In genomic region chr7:99822731-99823718, GRCh38 we compare ENCODE assay signal across 23 cellular contexts. TPM values are rescaled to one million over a fixed set of nuclear protein-coding genes. Genes with fewer than 3 reads are reported as not detected.
DNase-seq lines count a peak whose midpoint lies in the region; ATAC-seq, FAIRE-seq and TF ChIP-seq lines count a peak whose summit lies in the region.
"Had no signal": no experiment of that assay in that cellular context is flagged by ENCODE, and none has a peak within 500 bp of the region (broad histone marks: within the 10 kb centered on the region; RNA-seq: fewer than 3 reads in every experiment).

No MANE protein-coding gene starts in this region.

- H3K27me3 ChIP-seq in left ventricle myocardium inferior (ENCODE audit: low read depth) (no peaks in the 10 kb centered on the region), K562 (ENCODE audit: control insufficient read depth in 2 of 2, insufficient read depth in 2 of 2, low read length in 2 of 2) (no peaks in the 10 kb centered on the region), stomach (no peaks in the 10 kb centered on the region)
- H3K27me3 ChIP-seq: BLaER1 treated with 17β-estradiol and CSF1 and Interleukin-3, amounts not matched to agents 10 nM and 100 nM had no signal

- POLR2A ChIA-PET in K562 (lab: Yijun Ruan, JAX) = interaction anchor here (0.6 to 2.0 kb wide), 3 partner anchors 10 to 206 kb away, joined by 3 to 10 read pairs (median 3); partner anchors contain the start of gene ZSCAN25

- H3K9ac ChIP-seq in K562 (ENCODE audit: insufficient read depth in 1 of 2, low read depth in 2 of 2, low read length in 2 of 2) = no peak overlapping the region
- H3K9ac ChIP-seq: BLaER1 treated with 17β-estradiol and CSF1 and Interleukin-3, amounts not matched to agents 10 nM and 100 nM had no signal

- H3K4me1 ChIP-seq in left ventricle myocardium inferior = no peaks in the 10 kb centered on the region
- peaks cover 4 to 5% of the 10 kb centered on the region in 2 experiments; a peak in 4 of 5 replicates for H3K4me1 ChIP-seq in K562 (replicated peaks in 1 of 2; ENCODE audit: control insufficient read depth in 2 of 2, insufficient read depth in 2 of 2, low read length in 2 of 2)
- H3K4me1 ChIP-seq in stomach = peaks cover 8 to 21% (median 17%) of the 10 kb centered on the region in 4 donors
- H3K4me1 ChIP-seq: BLaER1 treated with 17β-estradiol and CSF1 and Interleukin-3, amounts not matched to agents 10 nM and 100 nM had no signal

- H3K4me3 ChIP-seq in left ventricle myocardium inferior (no peak overlapping the region), K562 (no peak overlapping the region), stomach (no peak overlapping the region)
- H3K4me3 ChIP-seq: BLaER1 treated with 17β-estradiol and CSF1 and Interleukin-3, amounts not matched to agents 10 nM and 100 nM; GM12878; SK-N-MC had no signal

- no peaks in the 10 kb centered on the region for H3K79me2 ChIP-seq in K562 (ENCODE audit: control insufficient read depth, insufficient read depth, low read length)

- no peaks in the 10 kb centered on the region for H3K9me1 ChIP-seq in K562 (ENCODE audit: control insufficient read depth, insufficient read depth, low read length)

- ATAC-seq in Right ventricle myocardium inferior (peak; percentile 5), K562 (0 out of 3 replicates have a peak, but pooled peaks have one; percentile 23)
- ATAC-seq: GM12878 had no signal

- no TSS peak for BruUV-seq in K562 (replicated peaks; lab: Mats Ljungman, UMichigan)

- no peaks in the 10 kb centered on the region for H4K20me1 ChIP-seq in K562 (replicated peaks; ENCODE audit: control insufficient read depth, insufficient read depth, low read length)
- H4K20me1 ChIP-seq: BLaER1 treated with 17β-estradiol and CSF1 and Interleukin-3, amounts not matched to agents 10 nM and 100 nM had no signal

- no peak for FAIRE-seq in K562 (lab: Jason Lieb, UNC)
- FAIRE-seq: GM12878 had no signal

- no peaks in the 10 kb centered on the region for H3K36me3 ChIP-seq in left ventricle myocardium inferior
- H3K36me3 ChIP-seq in K562 (ENCODE audit: control insufficient read depth, insufficient read depth, low read length) = no peaks in the 10 kb centered on the region
- no peaks in the 10 kb centered on the region for H3K36me3 ChIP-seq in stomach
- H3K36me3 ChIP-seq: BLaER1 treated with 17β-estradiol and CSF1 and Interleukin-3, amounts not matched to agents 10 nM and 100 nM had no signal

- intact Hi-C loops in Right ventricle myocardium inferior (cut with DNase I) = no loop called here
- intact Hi-C loops in left ventricle myocardium inferior (cut with micrococcal nuclease) = no loop called here
- intact Hi-C loops in K562 (cut with micrococcal nuclease) = no loop called here
- intact Hi-C loops in stomach (cut with DNase I; ENCODE audit: low total_unique reads) = no loop called here

- WGBS in K562 (ENCODE audit: insufficient coverage, low coverage, missing lambda C conversion rate) = 52% methylated on average over 4 of the region's 4 CpGs
- WGBS in stomach, 5 donors = 55 to 82% (median 62%) methylated on average over 3 to 4 of the region's 4 CpGs

- H2AFZ ChIP-seq in K562 (ENCODE audit: low read depth, low read length) = no peak overlapping the region

- no peak for DNase-seq in Right ventricle myocardium inferior (ENCODE audit: missing footprints)
- DNase-seq in left ventricle myocardium inferior = no peak
- no peak for DNase-seq in K562 (ENCODE audit: extremely low read depth in 1 of 4, low spot score in 3 of 4)
- DNase-seq in islet precursor cell = peak; percentile 29
- peak; percentile 62 for DNase-seq in stomach
- DNase-seq in Ammon's horn (ENCODE audit: low spot score) = no peak
- no peak for DNase-seq in KBM-7
- DNase-seq in SW480 (ENCODE audit: low spot score) = no peak
- DNase-seq: ACHN; Caco-2; CD4-positive, alpha-beta memory T cell; DND-41; H7; KG1; NCI-H1105 treated with DMSO at 0.1 percent for 48 hours; NCI-H2029 treated with DMSO at 0.1 percent for 48 hours; NCI-H2171; OCI-M1; SHP77 treated with DMSO at 0.1 percent for 48 hours had no signal

- no peak for TF ChIP-seq RAD21 in K562 (CRISPR knock-in tag; conservative IDR thresholded peaks at IDR 0.05 in 1 of 2, IDR thresholded peaks at IDR 0.05 in 1 of 2)

- CTCF ChIA-PET in K562 (lab: Yijun Ruan, JAX; ENCODE audit: low intra/inter-chr PET ratio) = no interaction called here

- TF ChIP-seq CTCF in left ventricle myocardium inferior (IDR thresholded peaks at IDR 0.05; ENCODE audit: borderline replicate concordance) (no peak), K562 (IDR thresholded peaks at IDR 0.05 in 2 of 3, conservative IDR thresholded peaks at IDR 0.05 in 1 of 3; ENCODE audit: insufficient read depth in 2 of 3, low read depth in 1 of 3, low read length in 3 of 3) (no peak), stomach (IDR thresholded peaks at IDR 0.05) (no peak)

- H3K27ac ChIP-seq in left ventricle myocardium inferior (replicated peaks) = no peak overlapping the region
- H3K27ac ChIP-seq in K562 (ENCODE audit: extremely low read depth, low read depth, low read length) = no peak overlapping the region
- no peak overlapping the region for H3K27ac ChIP-seq in stomach
- H3K27ac ChIP-seq: 22Rv1; BLaER1 treated with 17β-estradiol and CSF1 and Interleukin-3, amounts not matched to agents 10 nM and 100 nM; SK-N-MC had no signal

- TF ChIP-seq EP300 in K562 (IDR thresholded peaks at IDR 0.05; ENCODE audit: low read length) (no peak), stomach (IDR thresholded peaks at IDR 0.05) (no peak)

- H3K9me3 ChIP-seq in left ventricle myocardium inferior (replicated peaks) (no peaks in the 10 kb centered on the region), K562 (replicated peaks; ENCODE audit: control insufficient read depth, insufficient read depth, low read depth, low read length) (no peaks in the 10 kb centered on the region), stomach (no peaks in the 10 kb centered on the region)

- H3K4me2 ChIP-seq in K562 (ENCODE audit: insufficient read depth, low read length) = no peak overlapping the region
- H3K4me2 ChIP-seq: BLaER1 treated with 17β-estradiol and CSF1 and Interleukin-3, amounts not matched to agents 10 nM and 100 nM had no signal

- in situ Hi-C loops in K562 (cut with MboI) (no loop called here), KBM-7 (cut with MboI; ENCODE audit: low pct_unique_long_range_greater_than_20kb, low sequenced_read_pairs) (no loop called here)

- TF ChIP-seq POLR2A in K562 (conservative IDR thresholded peaks at IDR 0.05) (no peak), stomach (IDR thresholded peaks at IDR 0.05) (no peak)

RNA-seq across cellular contexts. Expression of gene CYP3A43, which starts 4.8 kb away (rescaled TPM):
- total RNA-seq in Right ventricle myocardium inferior (not detected), left ventricle myocardium inferior (not detected), K562 (2014; rRNA removed) (not detected in 2 replicates), K562 (2014; rRNA removed; fragmentation: Illumina TruSeq; extraction: Trizol) (not detected in 2 replicates), K562 (2015; rRNA removed; fragmentation: Illumina TruSeq; extraction: Trizol) (not detected in 2 replicates), K562 (2021) (not detected in 2 replicates), stomach (not detected)
- not detected in 2 replicates for total RNA-seq in K562 (2011; cell fraction: chromatin; rRNA removed; ENCODE audit: low replicate concordance)
- total RNA-seq in K562 (2011; cell fraction: nucleolus; rRNA removed) = not detected in 2 replicates
- not detected in 2 replicates for total RNA-seq in K562 (2011; cell fraction: nucleoplasm; rRNA removed)
- polyA plus RNA-seq in K562 (2011; rRNA removed) (0.05 TPM in 1 of 2 replicates, not detected in the other), K562 (2014; fragmentation: Illumina TruSeq; extraction: Trizol) (not detected in 2 replicates), K562 (2014; fragmentation: Nextera tagmentation; extraction: Ambion mirVana) (not detected), K562 (2014; rRNA removed) (not detected in 2 replicates), stomach (not detected)
- polyA plus RNA-seq in K562 (2011; cell fraction: cytosol; rRNA removed) = 0.12 TPM in 1 of 2 replicates, not detected in the other
- polyA plus RNA-seq in K562 (2011; cell fraction: nucleus; rRNA removed) = 0.13 TPM in 1 of 2 replicates, not detected in the other
- polyA plus RNA-seq in K562 (2012) = 0.11 TPM in 1 of 2 replicates, not detected in the other
- polyA minus RNA-seq in K562 (2011; rRNA and poly(A)+ RNA removed) = not detected in 2 replicates
- not detected in 2 replicates for polyA minus RNA-seq in K562 (2011; cell fraction: cytosol; rRNA and poly(A)+ RNA removed)
- polyA minus RNA-seq in K562 (2011; cell fraction: nucleus; rRNA and poly(A)+ RNA removed) = not detected in 2 replicates
- total RNA-seq: Caco-2; CD4-positive, alpha-beta memory T cell; GM12878; H7 had no signal
- polyA plus RNA-seq: CD4-positive, alpha-beta memory T cell had no signal

RNA-seq across cellular contexts. Expression of gene CYP3A4, which starts 39.0 kb away (rescaled TPM):
- not detected for total RNA-seq in Right ventricle myocardium inferior
- not detected for total RNA-seq in left ventricle myocardium inferior
- not detected in 2 replicates for total RNA-seq in K562 (2011; cell fraction: chromatin; rRNA removed; ENCODE audit: low replicate concordance)
- not detected in 2 replicates for total RNA-seq in K562 (2011; cell fraction: nucleolus; rRNA removed)
- total RNA-seq in K562 (2011; cell fraction: nucleoplasm; rRNA removed) = not detected in 2 replicates
- not detected in 2 replicates for total RNA-seq in K562 (2014; rRNA removed)
- not detected in 2 replicates for total RNA-seq in K562 (2014; rRNA removed; fragmentation: Illumina TruSeq; extraction: Trizol)
- not detected in 2 replicates for total RNA-seq in K562 (2015; rRNA removed; fragmentation: Illumina TruSeq; extraction: Trizol)
- 0.07 and 0.18 TPM in 2 replicates for total RNA-seq in K562 (2021)
- not detected in 2 replicates for polyA plus RNA-seq in K562 (2011; rRNA removed)
- polyA plus RNA-seq in K562 (2011; cell fraction: cytosol; rRNA removed) = not detected in 2 replicates
- not detected in 2 replicates for polyA plus RNA-seq in K562 (2011; cell fraction: nucleus; rRNA removed)
- polyA plus RNA-seq in K562 (2012) = not detected in 2 replicates
- polyA plus RNA-seq in K562 (2014; fragmentation: Illumina TruSeq; extraction: Trizol) = not detected in 2 replicates
- under 1 TPM in 1 of 2 experiments, not detected in 1; 0.08 TPM for polyA plus RNA-seq in K562 (2014; fragmentation: Nextera tagmentation; extraction: Ambion mirVana)
- not detected in 2 replicates for polyA plus RNA-seq in K562 (2014; rRNA removed)
- polyA minus RNA-seq in K562 (2011; rRNA and poly(A)+ RNA removed) = not detected in 2 replicates
- not detected in 2 replicates for polyA minus RNA-seq in K562 (2011; cell fraction: cytosol; rRNA and poly(A)+ RNA removed)
- not detected in 2 replicates for polyA minus RNA-seq in K562 (2011; cell fraction: nucleus; rRNA and poly(A)+ RNA removed)
- total RNA-seq in stomach = 10 to 100 TPM in 1 of 5 donors, 1 to 10 TPM in 1, not detected in 3; 1.7 to 23.5 TPM
- polyA plus RNA-seq in stomach = under 1 TPM in 1 of 3 donors, not detected in 2; 0.31 TPM
- total RNA-seq: Caco-2; CD4-positive, alpha-beta memory T cell; H7 had no signal
- polyA plus RNA-seq: CD4-positive, alpha-beta memory T cell had no signal

RNA-seq across cellular contexts. Expression of gene OR2AE1, which starts 53.8 kb away (rescaled TPM):
- not detected for total RNA-seq in Right ventricle myocardium inferior
- total RNA-seq in left ventricle myocardium inferior = not detected
- total RNA-seq in K562 (2011; cell fraction: chromatin; rRNA removed; ENCODE audit: low replicate concordance) = 0.39 TPM in 1 of 2 replicates, not detected in the other
- total RNA-seq in K562 (2011; cell fraction: nucleolus; rRNA removed) = not detected in 2 replicates
- 0.88 and 2.0 TPM in 2 replicates for total RNA-seq in K562 (2011; cell fraction: nucleoplasm; rRNA removed)
- 0.27 TPM in 1 of 2 replicates, not detected in the other for total RNA-seq in K562 (2014; rRNA removed)
- not detected in 2 replicates for total RNA-seq in K562 (2014; rRNA removed; fragmentation: Illumina TruSeq; extraction: Trizol)
- not detected in 2 replicates for total RNA-seq in K562 (2015; rRNA removed; fragmentation: Illumina TruSeq; extraction: Trizol)
- total RNA-seq in K562 (2021) = not detected in 2 replicates
- polyA plus RNA-seq in K562 (2011; rRNA removed) = not detected in 2 replicates
- polyA plus RNA-seq in K562 (2011; cell fraction: cytosol; rRNA removed) = not detected in 2 replicates
- polyA plus RNA-seq in K562 (2011; cell fraction: nucleus; rRNA removed) = not detected in 2 replicates
- polyA plus RNA-seq in K562 (2012) = not detected in 2 replicates
- not detected in 2 replicates for polyA plus RNA-seq in K562 (2014; fragmentation: Illumina TruSeq; extraction: Trizol)
- polyA plus RNA-seq in K562 (2014; fragmentation: Nextera tagmentation; extraction: Ambion mirVana) = not detected
- polyA plus RNA-seq in K562 (2014; rRNA removed) = not detected in 2 replicates
- 0.70 TPM in 1 of 2 replicates, not detected in the other for polyA minus RNA-seq in K562 (2011; rRNA and poly(A)+ RNA removed)
- not detected in 2 replicates for polyA minus RNA-seq in K562 (2011; cell fraction: cytosol; rRNA and poly(A)+ RNA removed)
- 0.44 TPM in 1 of 2 replicates, not detected in the other for polyA minus RNA-seq in K562 (2011; cell fraction: nucleus; rRNA and poly(A)+ RNA removed)
- total RNA-seq in stomach = 1 to 10 TPM in 1 of 5 donors, not detected in 4; 1.1 TPM
- polyA plus RNA-seq in stomach = not detected
- total RNA-seq: Caco-2; CD4-positive, alpha-beta memory T cell; H7 had no signal
- polyA plus RNA-seq: CD4-positive, alpha-beta memory T cell had no signal

Comparison
In these comparisons a context has a peak if more than half of its experiments do, and no peak if none do; other contexts are left out.
1. DNase-seq: peak in islet precursor cell (single experiment) and stomach (single experiment); none in Right ventricle myocardium inferior (single experiment), left ventricle myocardium inferior (single experiment), K562 (0 of 4), Ammon's horn (single experiment), KBM-7 (single experiment) and SW480 (single experiment).